ENCODE assay signal across 9 cellular contexts in genomic region chr4:134201216-134202098, GRCh38. TPM values are rescaled to one million over a fixed set of nuclear protein-coding genes. Genes with fewer than 3 reads are reported as not detected.
DNase-seq lines count a peak whose midpoint lies in the region; ATAC-seq and TF ChIP-seq lines count a peak whose summit lies in the region.
"Had no signal": no experiment of that assay in that cellular context is flagged by ENCODE, and none has a peak within 500 bp of the region (broad histone marks: within the 10 kb centered on the region; RNA-seq: fewer than 3 reads in every experiment).

Gene PABPC4L (minus strand): TSS chr4:134201789. CDS start chr4:134201019, 770 bp downstream.

- no peaks in the 10 kb centered on the region for H3K36me3 ChIP-seq in left lung
- no peaks in the 10 kb centered on the region for H3K36me3 ChIP-seq in MM.1S (replicated peaks; ENCODE audit: insufficient read depth, low read length)

- no peaks in the 10 kb centered on the region for H3K79me2 ChIP-seq in MM.1S (ENCODE audit: low read length)

- DNase-seq in NCI-H1417 (lab: John Stamatoyannopoulos, UW) (peak in 2 of 3 experiments; percentile 27 to 34), NCI-H1417 treated with DMSO at 0.1 percent for 48 hours (lab: John Stamatoyannopoulos, UW) (no peak), cerebellar cortex (ENCODE audit: low spot score) (peak; percentile 19), left lung (peak; percentile 58 to 80), ureter (ENCODE audit: low spot score) (peak; percentile 52), MM.1S (no peak), SHP77 (lab: John Stamatoyannopoulos, UW) (no peak)
- no peak for DNase-seq in activated T-cell treated with anti-CD3 and anti-CD28 coated beads, Interleukin-2, amount 50 U/mL, for 48 hours

- no peaks in the 10 kb centered on the region for H3K9me2 ChIP-seq in MM.1S (replicated peaks; ENCODE audit: insufficient read depth, low read length)

- H2AFZ ChIP-seq in MM.1S (ENCODE audit: low read length): no peak within 1 kb of the TSS

- peak within 1 kb of the TSS in 1 of 2 donors; percentile 37 for H3K27ac ChIP-seq in left lung
- no peak within 1 kb of the TSS for H3K27ac ChIP-seq in MM.1S (ENCODE audit: low read length)

- intact Hi-C loops in left lung (cut with DNase I): no loop called here

- no peaks in the 10 kb centered on the region for H4K20me1 ChIP-seq in MM.1S (ENCODE audit: insufficient read depth, low read length)

- peak; percentile 96 for ATAC-seq in left lung

- H3K9ac ChIP-seq in MM.1S (ENCODE audit: low read length): no peak within 1 kb of the TSS

- no peaks in the 10 kb centered on the region for H3F3A ChIP-seq in MM.1S (ENCODE audit: insufficient read depth, low read length)

- H3K9me3 ChIP-seq in left lung (no peaks in the 10 kb centered on the region), MM.1S (replicated peaks; ENCODE audit: insufficient read depth, low read length) (no peaks in the 10 kb centered on the region)

- H3K4me2 ChIP-seq in MM.1S (ENCODE audit: low read depth, low read length): no peak within 1 kb of the TSS

- no peak for TF ChIP-seq CTCF in left lung (IDR thresholded peaks at IDR 0.05)
- TF ChIP-seq CTCF in MM.1S (IDR thresholded peaks at IDR 0.05; ENCODE audit: low read length): no peak

- H3K4me3 ChIP-seq in left lung: peak within 1 kb of the TSS; percentile 38 to 48
- H3K4me3 ChIP-seq in MM.1S (ENCODE audit: low read length): no peak within 1 kb of the TSS

- H3K4me1 ChIP-seq in left lung (peaks cover 0 to 5% of the 10 kb centered on the region in 2 donors), MM.1S (ENCODE audit: low read length) (no peaks in the 10 kb centered on the region)

- peaks cover 0 to 15% of the 10 kb centered on the region in 2 donors for H3K27me3 ChIP-seq in left lung
- H3K27me3 ChIP-seq in MM.1S (replicated peaks; ENCODE audit: insufficient read depth, low read length): no peaks in the 10 kb centered on the region

RNA-seq across cellular contexts. Expression of gene PABPC4L, which starts in this region (rescaled TPM):
- total RNA-seq in left lung (1 to 10 TPM in 1 of 2 donors, under 1 TPM in 1; 0.97 to 1.9 TPM), ureter (2.0 TPM)
- total RNA-seq: B cell had no signal

Comparison
In these comparisons a context has a peak if more than half of its experiments do, and no peak if none do; other contexts are left out.
1. DNase-seq: peak in NCI-H1417 (2 of 3), cerebellar cortex (single experiment), left lung (2 of 2) and ureter (single experiment); none in NCI-H1417 treated with DMSO at 0.1 percent for 48 hours (single experiment), MM.1S (single experiment), activated T-cell treated with anti-CD3 and anti-CD28 coated beads, Interleukin-2, amount 50 U/mL, for 48 hours (0 of 2) and SHP77 (0 of 2).